In the genomic region with DNA sequence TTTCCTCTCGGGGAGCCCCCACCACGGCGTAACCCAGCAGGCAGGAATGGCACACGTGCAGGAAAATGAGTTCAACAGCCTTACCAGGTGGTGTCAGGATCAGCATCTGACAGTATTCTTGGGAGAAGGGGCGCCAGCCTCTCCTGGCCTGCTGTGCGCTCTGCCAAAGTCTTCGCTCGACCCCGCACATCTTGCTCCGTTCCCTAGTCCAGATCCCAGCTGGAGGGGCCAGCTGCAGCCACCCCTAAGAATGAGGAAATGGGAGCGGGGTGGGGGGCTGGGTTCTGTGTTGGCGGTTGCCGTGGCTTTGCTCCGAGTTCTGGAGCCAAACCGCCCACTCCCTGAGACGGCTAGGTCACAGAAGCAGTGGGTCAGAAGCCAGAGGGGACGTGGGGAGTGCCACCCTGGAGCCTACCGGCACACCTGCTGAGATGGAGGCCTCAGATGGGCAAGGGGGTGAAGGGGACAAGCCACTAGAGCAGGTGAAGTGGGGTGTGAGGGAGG, we compare ENCODE assay signal across 9 cellular contexts. TPM values are rescaled to one million over a fixed set of nuclear protein-coding genes. Genes with fewer than 3 reads are reported as not detected.
DNase-seq lines count a peak whose midpoint lies in the region; ATAC-seq and TF ChIP-seq lines count a peak whose summit lies in the region.
"Had no signal": no experiment of that assay in that cellular context is flagged by ENCODE, and none has a peak within 500 bp of the region (broad histone marks: within the 10 kb centered on the region; RNA-seq: fewer than 3 reads in every experiment).

A gene (plus strand): TSS at position 328 of the 504 bp plus-strand sequence. CDS start 104 bp downstream, at position 432.

- CTCF ChIA-PET in CD8-positive, alpha-beta T cell (lab: Charles Lee), result interaction anchor here (0.6 to 1.5 kb wide), 5 partner anchors 11 to 280 kb away, joined by 3 to 5 read pairs (median 3); no protein-coding TSS in a partner anchor
- CTCF ChIA-PET in PC-9 (lab: Charles Lee), result no interaction called here

- no peaks in the 10 kb centered on the region for H3K36me3 Mint-ChIP-seq in CD8-positive, alpha-beta T cell
- H3K36me3 Mint-ChIP-seq in osteocyte (ENCODE audit: unreplicated experiment), result no peaks in the 10 kb centered on the region

- no peaks in the 10 kb centered on the region for H3K27me3 Mint-ChIP-seq in CD8-positive, alpha-beta T cell (ENCODE audit: low read depth)
- H3K27me3 Mint-ChIP-seq in osteocyte (ENCODE audit: unreplicated experiment), result no peaks in the 10 kb centered on the region

- no peak for DNase-seq in CD8-positive, alpha-beta T cell
- no peak for DNase-seq in PC-9
- no peak for DNase-seq in fibroblast of lung (ENCODE audit: low read depth in 2 of 2)
- DNase-seq in osteocyte (ENCODE audit: extremely low spot score, unreplicated experiment), result no peak
- DNase-seq in NCI-H1417 treated with DMSO at 0.1 percent for 48 hours (lab: John Stamatoyannopoulos, UW), result no peak
- no peak for DNase-seq in activated gamma-delta T cell (lab: John Stamatoyannopoulos, UW)
- no peak for DNase-seq in COR-L47 (lab: John Stamatoyannopoulos, UW)

- peak within 1 kb of the TSS; percentile 60 for H3K4me3 ChIP-seq in CD8-positive, alpha-beta T cell (ENCODE audit: low read depth, low read length)
- H3K4me3 ChIP-seq in PC-9, result peak within 1 kb of the TSS; percentile 30; the same call in 1 of the 2 replicates
- H3K4me3 ChIP-seq in fibroblast of lung (replicated peaks in 1 of 4; ENCODE audit: control extremely low read depth in 1 of 4, insufficient read depth in 1 of 4, low read depth in 3 of 4, low read length in 4 of 4), result peak within 1 kb of the TSS; percentile 36 to 64 (median 62)

- no peaks in the 10 kb centered on the region for H3F3A ChIP-seq in PC-9 (ENCODE audit: insufficient read depth, low read depth)

- H3K9me3 ChIP-seq in CD8-positive, alpha-beta T cell (ENCODE audit: low read length), result no peaks in the 10 kb centered on the region
- H3K9me3 ChIP-seq in PC-9 (ENCODE audit: insufficient read depth, low read depth) (no peaks in the 10 kb centered on the region), fibroblast of lung (ENCODE audit: control insufficient read depth, insufficient read depth, low read depth, low read length) (no peaks in the 10 kb centered on the region)

- H3K4me1 ChIP-seq in CD8-positive, alpha-beta T cell (ENCODE audit: insufficient read depth, low read length), result peaks cover 8% of the 10 kb centered on the region
- no peaks in the 10 kb centered on the region; the same call in 1 of the 2 replicates for H3K4me1 ChIP-seq in PC-9 (replicated peaks; ENCODE audit: insufficient read depth)
- H3K4me1 ChIP-seq in fibroblast of lung (ENCODE audit: control insufficient read depth, extremely low read depth, insufficient read depth, low read length), result no peaks in the 10 kb centered on the region

- H4K20me1 ChIP-seq in PC-9 (ENCODE audit: insufficient read depth) (no peaks in the 10 kb centered on the region), fibroblast of lung (ENCODE audit: control insufficient read depth, extremely low read depth, insufficient read depth, low read length) (no peaks in the 10 kb centered on the region)

- no peak for TF ChIP-seq CTCF in CD8-positive, alpha-beta T cell (IDR thresholded peaks at IDR 0.05)
- TF ChIP-seq CTCF in PC-9 (conservative IDR thresholded peaks at IDR 0.05) (no peak), fibroblast of lung (conservative IDR thresholded peaks at IDR 0.05 in 1 of 2, IDR thresholded peaks at IDR 0.05 in 1 of 2; ENCODE audit: low read depth in 1 of 2, low read length in 2 of 2) (no peak), osteocyte (IDR thresholded peaks at IDR 0.05) (no peak)

- peak within 1 kb of the TSS; percentile 72 for H3K27ac Mint-ChIP-seq in CD8-positive, alpha-beta T cell
- no peak within 1 kb of the TSS for H3K27ac Mint-ChIP-seq in osteocyte (ENCODE audit: unreplicated experiment)

- H3K4me3 Mint-ChIP-seq in CD8-positive, alpha-beta T cell, result peak within 1 kb of the TSS; percentile 83
- peak within 1 kb of the TSS; percentile 70 for H3K4me3 Mint-ChIP-seq in osteocyte (ENCODE audit: unreplicated experiment)

- peak within 1 kb of the TSS; percentile 57 for H3K4me2 ChIP-seq in PC-9
- H3K4me2 ChIP-seq in fibroblast of lung (ENCODE audit: extremely low read depth, insufficient read depth, low read length), result peak within 1 kb of the TSS; percentile 85

- peaks cover 6% of the 10 kb centered on the region for H3K4me1 Mint-ChIP-seq in CD8-positive, alpha-beta T cell (ENCODE audit: low read depth)
- peaks cover 9% of the 10 kb centered on the region for H3K4me1 Mint-ChIP-seq in osteocyte (ENCODE audit: unreplicated experiment)

- H3K79me2 ChIP-seq in PC-9 (ENCODE audit: low read depth) (no peaks in the 10 kb centered on the region), fibroblast of lung (ENCODE audit: control insufficient read depth, insufficient read depth, low read length) (no peaks in the 10 kb centered on the region)

- no TSS peak for BruUV-seq in PC-9 (replicated peaks; lab: Mats Ljungman, UMichigan)

- POLR2A ChIA-PET in CD8-positive, alpha-beta T cell (lab: Charles Lee), result interaction anchor here (0.8 kb wide), 1 partner anchor 32 kb away, joined by 3 read pairs; no protein-coding TSS in a partner anchor
- POLR2A ChIA-PET in PC-9 (lab: Charles Lee; ENCODE audit: unreplicated experiment), result no interaction called here

- peak within 1 kb of the TSS; percentile 24 for H3K27ac ChIP-seq in CD8-positive, alpha-beta T cell (ENCODE audit: low read depth, low read length)
- no peak within 1 kb of the TSS for H3K27ac ChIP-seq in PC-9
- H3K27ac ChIP-seq in fibroblast of lung (ENCODE audit: insufficient read depth, low read length), result peak within 1 kb of the TSS; percentile 57

- ATAC-seq in CD8-positive, alpha-beta T cell, result no peak
- ATAC-seq in HG02798 (IDR thresholded peaks at IDR 0.05; ENCODE audit: poor library complexity, unreplicated experiment), result no peak

- intact Hi-C loops in CD8-positive, alpha-beta T cell (cut with DNase I, micrococcal nuclease), result no loop called here
- intact Hi-C loops in PC-9 (cut with micrococcal nuclease; ENCODE audit: unreplicated experiment), result no loop called here

- no peaks in the 10 kb centered on the region for H3K9me3 Mint-ChIP-seq in CD8-positive, alpha-beta T cell
- H3K9me3 Mint-ChIP-seq in osteocyte (ENCODE audit: unreplicated experiment), result no peaks in the 10 kb centered on the region

- no peaks in the 10 kb centered on the region for H3K9me2 ChIP-seq in PC-9 (ENCODE audit: insufficient read depth)

- H3K36me3 ChIP-seq in CD8-positive, alpha-beta T cell (ENCODE audit: insufficient read depth, low read length), result no peaks in the 10 kb centered on the region
- H3K36me3 ChIP-seq in PC-9 (ENCODE audit: low read depth), result no peaks in the 10 kb centered on the region
- H3K36me3 ChIP-seq in fibroblast of lung (ENCODE audit: control insufficient read depth, insufficient read depth, low read length), result no peaks in the 10 kb centered on the region

- peak within 1 kb of the TSS; percentile 79 for H3K9ac ChIP-seq in fibroblast of lung (ENCODE audit: insufficient read depth, low read length)

- H2AFZ ChIP-seq in PC-9 (peak within 1 kb of the TSS; percentile 33; the same call in 1 of the 2 replicates), fibroblast of lung (ENCODE audit: low read length) (peak within 1 kb of the TSS; percentile 91)

- no peaks in the 10 kb centered on the region for H3K27me3 ChIP-seq in CD8-positive, alpha-beta T cell (ENCODE audit: insufficient read depth, low read length)
- no peaks in the 10 kb centered on the region for H3K27me3 ChIP-seq in PC-9 (ENCODE audit: insufficient read depth, low read depth)
- H3K27me3 ChIP-seq in fibroblast of lung (ENCODE audit: control insufficient read depth, insufficient read depth, low read length), result no peaks in the 10 kb centered on the region

RNA-seq across cellular contexts. Expression of the gene that starts here (rescaled TPM):
- not detected for total RNA-seq in CD8-positive, alpha-beta T cell
- total RNA-seq in PC-9 (2021), result not detected in 2 replicates
- 0.26 TPM in 1 of 2 replicates, not detected in the other for total RNA-seq in fibroblast of lung
- not detected in 2 replicates for polyA plus RNA-seq in fibroblast of lung
- not detected in 2 replicates for polyA plus RNA-seq in fibroblast of lung (2012)
- polyA minus RNA-seq in fibroblast of lung (ENCODE audit: low replicate concordance), result not detected in 2 replicates
- not detected in 2 replicates for total RNA-seq in osteocyte
- total RNA-seq: renal cortical epithelial cell had no signal
